Comparison of ENCODE assay signal across 2 cellular contexts in the genomic region with DNA sequence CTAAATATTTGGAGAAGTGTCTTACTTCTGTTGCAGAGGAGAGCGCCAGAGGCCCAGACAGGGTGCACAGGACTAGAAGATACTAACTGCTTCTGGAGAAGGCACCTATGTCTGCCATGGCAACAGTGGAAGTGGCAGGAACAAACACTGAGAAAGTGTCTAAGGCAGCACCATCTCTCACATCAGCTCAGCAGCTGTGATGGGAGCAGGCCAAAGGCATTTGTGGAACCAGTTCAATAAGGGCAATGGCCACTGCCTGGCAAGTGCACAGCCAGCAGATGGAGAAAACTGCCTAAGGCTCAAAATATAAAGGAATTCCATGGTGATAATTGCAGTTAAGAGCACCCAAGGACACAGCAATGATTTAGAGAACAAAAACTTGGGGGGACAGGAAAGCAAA.
TF ChIP-seq lines count a peak whose summit lies in the region.

No MANE protein-coding gene starts in this region.

TF ChIP-seq in liver, 16 proteins besides CTCF, POLR2A, EP300 and RAD21 (continued from another document):
- no peak for TF ChIP-seq FOXA2 (IDR thresholded peaks at IDR 0.05)
TF ChIP-seq in liver: peak in this region for 1.

TF ChIP-seq in HepG2, 621 proteins besides CTCF, POLR2A, EP300 and RAD21:
- TF ChIP-seq SMARCE1 (IDR thresholded peaks at IDR 0.05; ENCODE audit: borderline replicate concordance) (no peak), MXI1 (IDR thresholded peaks at IDR 0.05; ENCODE audit: borderline replicate concordance, low read depth, low read length) (no peak), TBX2 (CRISPR knock-in tag; IDR thresholded peaks at IDR 0.05; ENCODE audit: borderline replicate concordance) (no peak), FOXJ3 (CRISPR knock-in tag; IDR thresholded peaks at IDR 0.05; ENCODE audit: borderline replicate concordance) (no peak), CAMTA2 (CRISPR knock-in tag; IDR thresholded peaks at IDR 0.05; ENCODE audit: borderline replicate concordance) (no peak)
